Comparison of ENCODE assay signal across 10 cellular contexts in the genomic region with DNA sequence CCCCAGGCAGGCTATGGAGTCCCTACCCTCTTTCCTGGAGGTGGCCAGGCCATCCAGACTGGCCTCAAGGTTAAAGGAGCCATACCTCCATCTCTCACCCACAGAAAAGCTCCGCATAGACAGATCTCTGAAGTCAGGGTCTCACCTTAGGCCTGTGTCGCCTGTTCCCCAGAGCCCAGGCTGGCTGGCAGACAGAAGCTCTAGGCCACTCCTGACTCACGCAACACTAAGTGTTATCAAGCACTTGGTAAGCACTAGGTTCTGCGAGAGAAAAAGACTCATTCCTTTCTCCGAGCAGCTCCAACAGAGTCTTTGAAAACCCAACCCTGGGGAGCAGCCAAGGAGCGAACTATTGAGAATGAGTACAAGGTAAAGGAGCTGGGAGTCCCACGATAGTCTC. TPM values are rescaled to one million over a fixed set of nuclear protein-coding genes. Genes with fewer than 3 reads are reported as not detected.
DNase-seq lines count a peak whose midpoint lies in the region; ATAC-seq and TF ChIP-seq lines count a peak whose summit lies in the region.
"Had no signal": no experiment of that assay in that cellular context is flagged by ENCODE, and none has a peak within 500 bp of the region (broad histone marks: within the 10 kb centered on the region; RNA-seq: fewer than 3 reads in every experiment).

No MANE protein-coding gene starts in this region.

- H3K4me1 Mint-ChIP-seq in activated CD4-positive, alpha-beta T cell treated with anti-CD3 and anti-CD28 coated beads, Interleukin-2, amount 10 ng/mL, durations not matched to agents 7 days and 5 days: peaks cover 87% of the 10 kb centered on the region
- peaks cover 87% of the 10 kb centered on the region for H3K4me1 Mint-ChIP-seq in WTC11

- no peaks in the 10 kb centered on the region for H3K27me3 ChIP-seq in layer of hippocampus (ENCODE audit: control insufficient read depth, insufficient read depth, low read length)
- no peaks in the 10 kb centered on the region for H3K27me3 ChIP-seq in stomach

- no peaks in the 10 kb centered on the region for H3K9me3 ChIP-seq in stomach
- H3K9me3 ChIP-seq: HAP-1 had no signal

- peak overlapping the region; percentile 21 for H3K27ac ChIP-seq in layer of hippocampus (ENCODE audit: low read depth, low read length)
- peak overlapping the region; percentile 16 to 100 (median 97) for H3K27ac ChIP-seq in stomach

- H3K4me3 Mint-ChIP-seq in activated CD4-positive, alpha-beta T cell treated with anti-CD3 and anti-CD28 coated beads, Interleukin-2, amount 10 ng/mL, durations not matched to agents 7 days and 5 days: peak overlapping the region; percentile 44
- H3K4me3 Mint-ChIP-seq in WTC11: peak overlapping the region; percentile 97

- 44 to 61% (median 57%) methylated on average over 6 to 7 of the region's 7 CpGs for WGBS in stomach, 5 donors

- POLR2A ChIA-PET in activated CD4-positive, alpha-beta T cell treated with anti-CD3 and anti-CD28 coated beads, Interleukin-2, amount 10 ng/mL, durations not matched to agents 7 days and 5 days (lab: Charles Lee): interaction anchor here (0.6 kb wide), 1 partner anchor 132 kb away, joined by 5 read pairs; no protein-coding TSS in a partner anchor
- POLR2A ChIA-PET in WTC11 (lab: Charles Lee): no interaction called here

- TF ChIP-seq EP300 in stomach (IDR thresholded peaks at IDR 0.05): no peak

- CTCF ChIA-PET in activated CD4-positive, alpha-beta T cell treated with anti-CD3 and anti-CD28 coated beads, Interleukin-2, amount 10 ng/mL, durations not matched to agents 7 days and 5 days (lab: Charles Lee): interaction anchor here (0.8 to 1.1 kb wide), 3 partner anchors 14 to 339 kb away, joined by 3 to 5 read pairs (median 3); no protein-coding TSS in a partner anchor
- CTCF ChIA-PET in WTC11 (lab: Charles Lee): interaction anchor here (0.9 to 1.3 kb wide), 3 partner anchors 12 to 98 kb away, joined by 3 to 6 read pairs (median 5); no protein-coding TSS in a partner anchor

- no peak for DNase-seq in activated CD4-positive, alpha-beta T cell treated with anti-CD3 and anti-CD28 coated beads, Interleukin-2, amount 10 ng/mL, durations not matched to agents 7 days and 5 days
- DNase-seq in activated CD4-positive, alpha-beta T cell treated with anti-CD3 and anti-CD28 coated beads for 4 hours: no peak
- DNase-seq in WTC11 (ENCODE audit: low spot score) (no peak), stomach (no peak), kidney glomerular epithelial cell (lab: John Stamatoyannopoulos, UW) (no peak), AG20443 (ENCODE audit: low spot score) (no peak)
- DNase-seq: NCI-H510A had no signal

- peaks cover 8 to 33% (median 15%) of the 10 kb centered on the region in 4 donors for H3K36me3 ChIP-seq in stomach

- H3K4me3 ChIP-seq in stomach: peak overlapping the region in 3 of 4 donors; percentile 17 to 73 (median 31)
- H3K4me3 ChIP-seq: HAP-1 had no signal

- H3K4me1 ChIP-seq in stomach: peaks cover 81 to 92% (median 90%) of the 10 kb centered on the region in 4 donors

- TF ChIP-seq CTCF in WTC11 (IDR thresholded peaks at IDR 0.05): no peak
- no peak for TF ChIP-seq CTCF in stomach (IDR thresholded peaks at IDR 0.05)

- peaks cover 91% of the 10 kb centered on the region for H3K36me3 Mint-ChIP-seq in activated CD4-positive, alpha-beta T cell treated with anti-CD3 and anti-CD28 coated beads, Interleukin-2, amount 10 ng/mL, durations not matched to agents 7 days and 5 days (ENCODE audit: low read depth)
- peaks cover 56% of the 10 kb centered on the region for H3K36me3 Mint-ChIP-seq in WTC11

- H3K9me3 Mint-ChIP-seq in activated CD4-positive, alpha-beta T cell treated with anti-CD3 and anti-CD28 coated beads, Interleukin-2, amount 10 ng/mL, durations not matched to agents 7 days and 5 days: no peaks in the 10 kb centered on the region
- no peaks in the 10 kb centered on the region for H3K9me3 Mint-ChIP-seq in WTC11

- no peaks in the 10 kb centered on the region for H3K27me3 Mint-ChIP-seq in activated CD4-positive, alpha-beta T cell treated with anti-CD3 and anti-CD28 coated beads, Interleukin-2, amount 10 ng/mL, durations not matched to agents 7 days and 5 days
- no peaks in the 10 kb centered on the region; the same call in 1 of the 2 replicates for H3K27me3 Mint-ChIP-seq in WTC11 (ENCODE audit: low read depth)

- intact Hi-C loops in stomach (cut with DNase I; ENCODE audit: low total_unique reads): no loop called here

- H3K27ac Mint-ChIP-seq in activated CD4-positive, alpha-beta T cell treated with anti-CD3 and anti-CD28 coated beads, Interleukin-2, amount 10 ng/mL, durations not matched to agents 7 days and 5 days: peak overlapping the region; percentile 79
- peak overlapping the region; percentile 90 for H3K27ac Mint-ChIP-seq in WTC11

- no peak for TF ChIP-seq POLR2A in stomach (IDR thresholded peaks at IDR 0.05)

- ATAC-seq in WTC11 (no peak), GM21423 (IDR thresholded peaks at IDR 0.05; ENCODE audit: unreplicated experiment) (no peak)

TF ChIP-seq in WTC11, 78 proteins besides CTCF, POLR2A, EP300 and RAD21:
- TF ChIP-seq, protein P1, sequence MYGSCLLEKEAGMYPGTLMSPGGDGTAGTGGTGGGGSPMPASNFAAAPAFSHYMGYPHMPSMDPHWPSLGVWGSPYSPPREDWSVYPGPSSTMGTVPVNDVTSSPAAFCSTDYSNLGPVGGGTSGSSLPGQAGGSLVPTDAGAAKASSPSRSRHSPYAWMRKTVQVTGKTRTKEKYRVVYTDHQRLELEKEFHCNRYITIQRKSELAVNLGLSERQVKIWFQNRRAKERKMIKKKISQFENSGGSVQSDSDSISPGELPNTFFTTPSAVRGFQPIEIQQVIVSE (CRISPR knock-in tag; IDR thresholded peaks at IDR 0.05; ENCODE audit: borderline replicate concordance): no peak
- TF ChIP-seq ZNF219 (CRISPR knock-in tag; IDR thresholded peaks at IDR 0.05; ENCODE audit: borderline replicate concordance) (no peak), NR1H2 (CRISPR knock-in tag; IDR thresholded peaks at IDR 0.05) (no peak), EMX1 (CRISPR knock-in tag; IDR thresholded peaks at IDR 0.05) (no peak), JUN (CRISPR knock-in tag; IDR thresholded peaks at IDR 0.05) (no peak)
TF ChIP-seq in WTC11: peak in this region for 0.

RNA-seq across cellular contexts. Expression of a gene that starts 6.1 kb away (rescaled TPM):
- 10 to 100 TPM; 19.5 to 21.7 TPM for total RNA-seq in activated CD4-positive, alpha-beta T cell treated with anti-CD3 and anti-CD28 coated beads, Interleukin-2, amount 10 ng/mL, durations not matched to agents 7 days and 5 days
- total RNA-seq in WTC11 (2021) (26.7 to 44.7 TPM (median 29.5 TPM) in 3 replicates), stomach (100 to 1,000 TPM in 1 of 5 donors, 10 to 100 TPM in 3, 1 to 10 TPM in 1; 7.0 to 123 (median 29.3) TPM)
- 10 to 100 TPM in 1 of 3 donors, 1 to 10 TPM in 2; 4.5 to 10.1 (median 9.9) TPM for polyA plus RNA-seq in stomach
